Comparison of ENCODE assay signal across 19 cellular contexts in the genomic region with DNA sequence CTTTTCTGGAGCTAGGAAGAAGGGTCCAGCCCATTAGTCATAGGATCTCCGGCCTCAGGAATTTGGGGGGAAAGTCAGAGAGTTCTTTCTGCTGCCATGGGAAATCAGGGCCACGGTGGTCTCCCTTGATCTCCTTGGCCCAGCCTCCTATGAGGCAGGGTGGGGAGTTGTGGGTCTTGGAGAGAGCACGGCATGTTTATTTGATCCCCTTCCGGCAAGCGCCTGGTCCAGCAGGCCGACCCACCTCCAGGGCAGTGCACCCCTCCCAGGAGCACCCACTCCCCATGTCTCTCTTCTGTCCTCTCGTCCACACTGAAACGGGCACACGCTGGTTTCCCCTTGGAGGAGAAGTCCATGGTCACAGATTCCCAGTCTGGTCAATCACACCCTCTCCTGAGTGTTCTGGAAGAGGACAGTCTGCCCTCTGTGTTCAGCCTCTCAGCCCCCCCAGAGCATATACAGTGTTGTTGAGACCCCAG.
"Had no signal": no experiment of that assay in that cellular context is flagged by ENCODE, and none has a peak within 500 bp of the region (broad histone marks: within the 10 kb centered on the region; RNA-seq: fewer than 3 reads in every experiment).

No MANE protein-coding gene starts in this region.

- H3K4me1 ChIP-seq: right lobe of liver, tibial artery had no signal

- DNase-seq: activated CD4-positive, alpha-beta T cell treated with anti-CD3 and anti-CD28 coated beads, Interleukin-2, amount 50 U/mL, for 1 hour; activated CD8-positive, alpha-beta T cell treated with anti-CD3 and anti-CD28 coated beads, Interleukin-2, amount 10 ng/mL, durations not matched to agents 7 days and 5 days; activated naive CD4-positive, alpha-beta T cell treated with anti-CD3 and anti-CD28 coated beads for 36 hours; activated naive CD8-positive, alpha-beta T cell treated with anti-CD3 and anti-CD28 coated beads, Interleukin-2, amount 10 ng/mL, durations not matched to agents 7 days and 5 days; amniotic stem cell; cerebellar nuclear complex; effector CD4-positive, alpha-beta T cell; foreskin fibroblast; nucleus accumbens; SK-N-SH; stimulated activated CD4-positive, alpha-beta T cell treated with anti-CD3 and anti-CD28 coated beads, Interleukin-4, amount 100 ng/mL, for 24 hours; T-helper 2 cell had no signal

- H3K4me2 ChIP-seq: SK-N-SH had no signal

- H3K27ac ChIP-seq: right lobe of liver, tibial artery, VCaP had no signal

- H3K9me3 Mint-ChIP-seq: nephron had no signal

- H3K27me3 Mint-ChIP-seq: activated naive CD8-positive, alpha-beta T cell treated with anti-CD3 and anti-CD28 coated beads, Interleukin-2, amount 10 ng/mL, durations not matched to agents 7 days and 5 days; stimulated activated naive CD8-positive, alpha-beta T cell treated with anti-CD3 and anti-CD28 coated beads, Interleukin-15, Interleukin-2, amounts not matched to agents 100 ng/mL and 50 ng/mL, for 24 hours had no signal

- H3K9me3 ChIP-seq: right lobe of liver, SK-N-SH, tibial artery had no signal

- H3K4me3 Mint-ChIP-seq: activated CD8-positive, alpha-beta T cell treated with anti-CD3 and anti-CD28 coated beads, Interleukin-2, amount 10 ng/mL, durations not matched to agents 7 days and 5 days; activated naive CD4-positive, alpha-beta T cell treated with anti-CD3 and anti-CD28 coated beads for 36 hours; activated naive CD8-positive, alpha-beta T cell treated with anti-CD3 and anti-CD28 coated beads, Interleukin-2, amount 10 ng/mL, durations not matched to agents 7 days and 5 days; activated T-helper 17 cell treated with anti-CD3 and anti-CD28 coated beads, Interleukin-2, amount 50 U/mL, for 72 hours; nephron; stimulated activated naive CD8-positive, alpha-beta T cell treated with anti-CD3 and anti-CD28 coated beads, Interleukin-15, Interleukin-2, amounts not matched to agents 100 ng/mL and 50 ng/mL, for 24 hours had no signal

- H3K27ac Mint-ChIP-seq: activated CD8-positive, alpha-beta T cell treated with anti-CD3 and anti-CD28 coated beads, Interleukin-2, amount 10 ng/mL, durations not matched to agents 7 days and 5 days; activated naive CD4-positive, alpha-beta T cell treated with anti-CD3 and anti-CD28 coated beads for 36 hours; activated naive CD8-positive, alpha-beta T cell treated with anti-CD3 and anti-CD28 coated beads, Interleukin-2, amount 10 ng/mL, durations not matched to agents 7 days and 5 days; activated T-helper 17 cell treated with anti-CD3 and anti-CD28 coated beads, Interleukin-2, amount 50 U/mL, for 72 hours; nephron; stimulated activated naive CD8-positive, alpha-beta T cell treated with anti-CD3 and anti-CD28 coated beads, Interleukin-15, Interleukin-2, amounts not matched to agents 100 ng/mL and 50 ng/mL, for 24 hours had no signal

- ATAC-seq: activated CD4-positive, CD25-positive, alpha-beta regulatory T cell treated with anti-CD3 and anti-CD28 coated beads, Interleukin-2, amount 50 U/mL, for 24 hours; activated CD8-positive, alpha-beta T cell treated with anti-CD3 and anti-CD28 coated beads, Interleukin-2, amount 10 ng/mL, durations not matched to agents 7 days and 5 days; activated T-helper 17 cell treated with anti-CD3 and anti-CD28 coated beads, Interleukin-2, amount 50 U/mL, for 72 hours had no signal

- H3K27me3 ChIP-seq: right lobe of liver had no signal

- H3K36me3 Mint-ChIP-seq: activated naive CD8-positive, alpha-beta T cell treated with anti-CD3 and anti-CD28 coated beads, Interleukin-2, amount 10 ng/mL, durations not matched to agents 7 days and 5 days had no signal

- H3K36me3 ChIP-seq: right lobe of liver, tibial artery had no signal

- H3K4me3 ChIP-seq: right lobe of liver, tibial artery had no signal

- H3K9ac ChIP-seq: SK-N-SH had no signal

- H3K4me1 Mint-ChIP-seq: activated naive CD8-positive, alpha-beta T cell treated with anti-CD3 and anti-CD28 coated beads, Interleukin-2, amount 10 ng/mL, durations not matched to agents 7 days and 5 days; activated T-helper 17 cell treated with anti-CD3 and anti-CD28 coated beads, Interleukin-2, amount 50 U/mL, for 72 hours; nephron had no signal
